In genomic region chr1:55974714-55975441, GRCh38 we compare ENCODE assay signal across 17 cellular contexts.
DNase-seq lines count a peak whose midpoint lies in the region; TF ChIP-seq lines count a peak whose summit lies in the region.
"Had no signal": no experiment of that assay in that cellular context is flagged by ENCODE, and none has a peak within 500 bp of the region (broad histone marks: within the 10 kb centered on the region; RNA-seq: fewer than 3 reads in every experiment).

No MANE protein-coding gene starts in this region.

- no peaks in the 10 kb centered on the region for H3K36me3 ChIP-seq in prostate gland
- H3K36me3 ChIP-seq: ovary had no signal

- TF ChIP-seq POLR2A in prostate gland (IDR thresholded peaks at IDR 0.05), result no peak

- H3K4me3 ChIP-seq in AG09309 (ENCODE audit: control insufficient read depth, low read depth, low read length) (no peak overlapping the region), prostate gland (no peak overlapping the region)
- H3K4me3 ChIP-seq: ovary had no signal

- no peaks in the 10 kb centered on the region for H3K27me3 ChIP-seq in prostate gland (replicated peaks; ENCODE audit: insufficient read depth)
- H3K27me3 ChIP-seq: ovary had no signal

- H3K27ac ChIP-seq in prostate gland, result peak overlapping the region; percentile 17 to 45
- H3K27ac ChIP-seq: ovary had no signal

- WGBS in prostate gland, result 15% methylated on average over 1 of the region's 1 CpG

- no peak for TF ChIP-seq CTCF in AG09309 (IDR thresholded peaks at IDR 0.05; ENCODE audit: control insufficient read depth, insufficient read depth, low read depth, low read length, missing control alignments)
- no peak for TF ChIP-seq CTCF in prostate gland (IDR thresholded peaks at IDR 0.05)

- H3K9me3 ChIP-seq in prostate gland, result no peaks in the 10 kb centered on the region
- H3K9me3 ChIP-seq: ovary had no signal

- H3K4me1 ChIP-seq in prostate gland (replicated peaks), result no peaks in the 10 kb centered on the region

- intact Hi-C loops in prostate gland (cut with DNase I), result loop anchor here (5.0 kb wide), 2 partner anchors 598 to 602 kb away; partner anchors contain the start of gene PLPP3

- DNase-seq in AG09309 (ENCODE audit: low read depth) (peak; percentile 82), NCI-H446 treated with DMSO at 0.1 percent for 48 hours (lab: John Stamatoyannopoulos, UW) (peak; percentile 4), fibroblast of gingiva (ENCODE audit: low read depth) (peak; percentile 91), prostate gland (ENCODE audit: low spot score) (no peak), mucosa of gallbladder (ENCODE audit: low spot score) (no peak), NCI-H82 treated with DMSO at 0.1 percent for 48 hours (lab: John Stamatoyannopoulos, UW; ENCODE audit: unreplicated experiment) (no peak), DMS 273 (lab: John Stamatoyannopoulos, UW; ENCODE audit: unreplicated experiment) (no peak)
- no peak for DNase-seq in stimulated activated CD4-positive, alpha-beta T cell treated with anti-CD3 and anti-CD28 coated beads, Interleukin-2, amount 100 ng/mL, for 24 hours
- DNase-seq: activated CD8-positive, alpha-beta memory T cell treated with anti-CD3 and anti-CD28 coated beads, Interleukin-2, amount 10 ng/mL, durations not matched to agents 7 days and 5 days; activated naive CD8-positive, alpha-beta T cell treated with anti-CD3 and anti-CD28 coated beads, Interleukin-2, amount 10 ng/mL, durations not matched to agents 7 days and 5 days; CD4-positive, alpha-beta T cell; GF-D8; hippocampal formation; NCI-H1417 treated with DMSO at 0.1 percent for 48 hours; NCI-H526 treated with DMSO at 0.1 percent for 48 hours; ovary; stimulated activated CD4-positive, alpha-beta T cell treated with anti-CD3 and anti-CD28 coated beads, Interleukin-1b, Interleukin-23, amount 100 ng/mL, for 48 hours had no signal

Comparison
In these comparisons a context has a peak if more than half of its experiments do, and no peak if none do; other contexts are left out.
1. DNase-seq: peak in AG09309 (single experiment), NCI-H446 treated with DMSO at 0.1 percent for 48 hours (single experiment) and fibroblast of gingiva (single experiment); none in prostate gland (single experiment), mucosa of gallbladder (single experiment), stimulated activated CD4-positive, alpha-beta T cell treated with anti-CD3 and anti-CD28 coated beads, Interleukin-2, amount 100 ng/mL, for 24 hours (0 of 2), NCI-H82 treated with DMSO at 0.1 percent for 48 hours (single experiment) and DMS 273 (single experiment).